In genomic region chr5:9644630-9645029, GRCh38 we compare ENCODE assay signal across 17 cellular contexts. TPM values are rescaled to one million over a fixed set of nuclear protein-coding genes. Genes with fewer than 3 reads are reported as not detected.
"Had no signal": no experiment of that assay in that cellular context is flagged by ENCODE, and none has a peak within 500 bp of the region (broad histone marks: within the 10 kb centered on the region; RNA-seq: fewer than 3 reads in every experiment).

No MANE protein-coding gene starts in this region.

- DNase-seq: activated CD8-positive, alpha-beta memory T cell treated with anti-CD3 and anti-CD28 coated beads, Interleukin-2, amount 50 U/mL, for 4 hours; activated CD8-positive, alpha-beta T cell treated with anti-CD3 and anti-CD28 coated beads for 36 hours; activated gamma-delta T cell treated with Interleukin-2 at 50 U/mL for 16 hours; activated naive CD8-positive, alpha-beta T cell treated with anti-CD3 and anti-CD28 coated beads for 36 hours; activated T-cell treated with anti-CD3 and anti-CD28 coated beads, Interleukin-2, amount 50 U/mL, for 72 hours; aorta; left ventricle myocardium inferior; mesendoderm; psoas muscle; spleen; stimulated activated CD4-positive, alpha-beta T cell treated with anti-CD3 and anti-CD28 coated beads, Interleukin-1b, Interleukin-23, amount 100 ng/mL, for 48 hours had no signal

- H3K9me3 Mint-ChIP-seq: stimulated activated memory B cell treated with anti-CD40 and anti-IgM and Interleukin-4, amounts not matched to agents 10 μg/mL and 1 μg/mL and 100 μg/mL, for 72 hours had no signal

- H3K27ac ChIP-seq: left ventricle myocardium inferior, psoas muscle, spleen, tibial nerve, VCaP had no signal

- H3K27ac Mint-ChIP-seq: activated CD8-positive, alpha-beta T cell treated with anti-CD3 and anti-CD28 coated beads for 36 hours; activated naive CD8-positive, alpha-beta T cell treated with anti-CD3 and anti-CD28 coated beads for 36 hours; activated T-cell treated with anti-CD3 and anti-CD28 coated beads, Interleukin-2, amount 50 U/mL, for 72 hours; stimulated activated memory B cell treated with anti-CD40 and anti-IgM and Interleukin-4, amounts not matched to agents 10 μg/mL and 1 μg/mL and 100 μg/mL, for 72 hours had no signal

- H3K27me3 ChIP-seq: spleen, tibial nerve had no signal

- H3K4me1 Mint-ChIP-seq: activated naive CD8-positive, alpha-beta T cell treated with anti-CD3 and anti-CD28 coated beads for 36 hours; stimulated activated memory B cell treated with anti-CD40 and anti-IgM and Interleukin-4, amounts not matched to agents 10 μg/mL and 1 μg/mL and 100 μg/mL, for 72 hours had no signal

- H3K9me3 ChIP-seq: left ventricle myocardium inferior, psoas muscle, tibial nerve had no signal

- H3K36me3 ChIP-seq: left ventricle myocardium inferior, spleen, tibial nerve had no signal

- H3K36me3 Mint-ChIP-seq: activated naive CD8-positive, alpha-beta T cell treated with anti-CD3 and anti-CD28 coated beads for 36 hours; stimulated activated memory B cell treated with anti-CD40 and anti-IgM and Interleukin-4, amounts not matched to agents 10 μg/mL and 1 μg/mL and 100 μg/mL, for 72 hours had no signal

- H3K4me3 ChIP-seq: left ventricle myocardium inferior, psoas muscle, spleen, tibial nerve had no signal

- H3K27me3 Mint-ChIP-seq: activated CD8-positive, alpha-beta T cell treated with anti-CD3 and anti-CD28 coated beads for 36 hours; activated naive CD8-positive, alpha-beta T cell treated with anti-CD3 and anti-CD28 coated beads for 36 hours; stimulated activated memory B cell treated with anti-CD40 and anti-IgM and Interleukin-4, amounts not matched to agents 10 μg/mL and 1 μg/mL and 100 μg/mL, for 72 hours had no signal

- H3K4me3 Mint-ChIP-seq: activated CD8-positive, alpha-beta T cell treated with anti-CD3 and anti-CD28 coated beads for 36 hours; activated naive CD8-positive, alpha-beta T cell treated with anti-CD3 and anti-CD28 coated beads for 36 hours; activated T-cell treated with anti-CD3 and anti-CD28 coated beads, Interleukin-2, amount 50 U/mL, for 72 hours; stimulated activated memory B cell treated with anti-CD40 and anti-IgM and Interleukin-4, amounts not matched to agents 10 μg/mL and 1 μg/mL and 100 μg/mL, for 72 hours had no signal

- H3K4me1 ChIP-seq: left ventricle myocardium inferior, psoas muscle, spleen, tibial nerve had no signal

RNA-seq across cellular contexts. Expression of gene TAS2R1, which starts 14.5 kb away (rescaled TPM):
- total RNA-seq: activated CD8-positive, alpha-beta T cell treated with anti-CD3 and anti-CD28 coated beads for 36 hours; activated naive CD8-positive, alpha-beta T cell treated with anti-CD3 and anti-CD28 coated beads for 36 hours; activated T-cell treated with anti-CD3 and anti-CD28 coated beads, Interleukin-2, amount 50 U/mL, for 72 hours; aorta; left ventricle myocardium inferior; osteoblast; psoas muscle; sciatic nerve; spleen; tibial nerve had no signal
- polyA plus RNA-seq: aorta, keratinocyte, psoas muscle had no signal
